In the genomic region with DNA sequence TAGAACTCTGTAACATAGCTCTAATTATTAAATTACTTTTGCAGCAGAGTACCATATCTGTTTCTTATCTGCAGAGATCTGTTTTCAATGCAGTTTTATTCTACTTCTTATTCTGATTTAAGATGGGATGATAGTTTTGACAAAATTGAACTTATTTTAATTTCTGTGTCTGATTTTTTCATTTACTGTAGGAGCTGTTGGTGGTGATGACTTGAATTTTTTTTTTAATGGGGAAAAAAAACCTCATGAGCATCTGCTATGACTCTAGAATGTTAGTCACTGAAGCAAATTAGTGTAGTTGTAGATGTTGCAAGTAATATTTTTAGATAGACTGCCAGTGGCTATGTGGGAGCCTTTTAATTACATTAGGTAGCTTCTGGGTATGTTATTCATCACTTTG, we compare ENCODE assay signal across 32 cellular contexts. TPM values are rescaled to one million over a fixed set of nuclear protein-coding genes. Genes with fewer than 3 reads are reported as not detected.
DNase-seq lines count a peak whose midpoint lies in the region; ATAC-seq and TF ChIP-seq lines count a peak whose summit lies in the region.
"Had no signal": no experiment of that assay in that cellular context is flagged by ENCODE, and none has a peak within 500 bp of the region (broad histone marks: within the 10 kb centered on the region; RNA-seq: fewer than 3 reads in every experiment).

No MANE protein-coding gene starts in this region.

- H3K36me3 Mint-ChIP-seq in MCF 10A (ENCODE audit: insufficient read depth, unreplicated experiment), result peaks cover 14% of the 10 kb centered on the region
- H3K36me3 Mint-ChIP-seq: neural progenitor cell had no signal

- no TSS peak for BruUV-seq in MCF 10A (replicated peaks; lab: Mats Ljungman, UMichigan)

- ATAC-seq in HG03025 (IDR thresholded peaks at IDR 0.05; ENCODE audit: low FRiP score, unreplicated experiment) (no peak), HG03442 (IDR thresholded peaks at IDR 0.05; ENCODE audit: unreplicated experiment) (no peak)
- ATAC-seq: activated CD8-positive, alpha-beta T cell treated with anti-CD3 and anti-CD28 coated beads, Interleukin-2, amount 10 ng/mL, durations not matched to agents 7 days and 5 days; left ventricle myocardium superior; upper lobe of right lung had no signal

- H3K4me3 Mint-ChIP-seq in MCF 10A (ENCODE audit: unreplicated experiment), result no peak overlapping the region
- H3K4me3 Mint-ChIP-seq: activated CD8-positive, alpha-beta T cell treated with anti-CD3 and anti-CD28 coated beads, Interleukin-2, amount 10 ng/mL, durations not matched to agents 7 days and 5 days; activated naive CD8-positive, alpha-beta T cell; CD4-positive, alpha-beta T cell; neural progenitor cell had no signal

- peak overlapping the region; percentile 31 for H3K27ac Mint-ChIP-seq in MCF 10A (ENCODE audit: low read depth, unreplicated experiment)
- H3K27ac Mint-ChIP-seq: activated CD8-positive, alpha-beta T cell treated with anti-CD3 and anti-CD28 coated beads, Interleukin-2, amount 10 ng/mL, durations not matched to agents 7 days and 5 days; activated naive CD8-positive, alpha-beta T cell; CD4-positive, alpha-beta T cell; neural progenitor cell had no signal

- TF ChIP-seq CTCF in MCF 10A (IDR thresholded peaks at IDR 0.05; ENCODE audit: unreplicated experiment) (no peak), breast epithelium (IDR thresholded peaks at IDR 0.05) (no peak)

- H3K27ac ChIP-seq in breast epithelium, result no peak overlapping the region
- H3K27ac ChIP-seq: neural progenitor cell, parathyroid adenoma, right atrium auricular region, suprapubic skin, upper lobe of right lung, VCaP had no signal

- DNase-seq in MCF 10A (ENCODE audit: unreplicated experiment) (no peak), breast epithelium (ENCODE audit: low spot score in 2 of 2) (no peak), RPMI7951 (ENCODE audit: low read depth) (peak; percentile 1), fibroblast of peridontal ligament (ENCODE audit: extremely low read depth) (peak; percentile 24), germinal center (ENCODE audit: low spot score) (no peak), SKM-1 treated with dmso at 0.1 percent for 144 hours (lab: John Stamatoyannopoulos, UW; ENCODE audit: unreplicated experiment) (no peak)
- DNase-seq: activated CD4-positive, alpha-beta T cell treated with anti-CD3 and anti-CD28 coated beads for 4 hours; activated CD8-positive, alpha-beta T cell treated with anti-CD3 and anti-CD28 coated beads, Interleukin-2, amount 10 ng/mL, durations not matched to agents 7 days and 5 days; anterior cingulate cortex; CD4-positive, alpha-beta T cell; H7; left ventricle myocardium superior; MG63; NCI-H1417; NCI-H2081 treated with DMSO at 0.1 percent for 48 hours; NCI-H345; NCI-H69; SHP77; stimulated activated naive CD4-positive, alpha-beta T cell treated with Interleukin-2 at 50 U/mL for 16 hours; SW 1271; T-helper 9 cell; upper lobe of right lung had no signal

- no peaks in the 10 kb centered on the region for H3K27me3 ChIP-seq in breast epithelium
- H3K27me3 ChIP-seq: MG63, neural progenitor cell, right atrium auricular region, suprapubic skin, upper lobe of right lung had no signal

- CTCF ChIA-PET in MCF 10A (lab: Yijun Ruan, JAX), result interaction anchor here (0.6 to 2.1 kb wide), 3 partner anchors 10 to 30 kb away, joined by 3 to 6 read pairs (median 3); no protein-coding TSS in a partner anchor

- no peak for TF ChIP-seq POLR2A in breast epithelium (IDR thresholded peaks at IDR 0.05)

- H3K4me1 Mint-ChIP-seq in MCF 10A (ENCODE audit: insufficient read depth, unreplicated experiment), result peaks cover 3% of the 10 kb centered on the region

- no peak overlapping the region for H3K4me3 ChIP-seq in breast epithelium
- H3K4me3 ChIP-seq: MG63, neural progenitor cell, right atrium auricular region, smooth muscle cell, suprapubic skin, upper lobe of right lung had no signal

- POLR2A ChIA-PET in MCF 10A (lab: Yijun Ruan, JAX), result interaction anchor here (0.6 to 1.1 kb wide), 3 partner anchors 14 to 94 kb away, joined by 3 to 5 read pairs (median 5); no protein-coding TSS in a partner anchor

- H3K9me3 ChIP-seq in breast epithelium, result no peaks in the 10 kb centered on the region
- H3K9me3 ChIP-seq: MG63, right atrium auricular region, suprapubic skin, upper lobe of right lung had no signal

- peaks cover 3% of the 10 kb centered on the region for H3K36me3 ChIP-seq in breast epithelium

- H3K27me3 Mint-ChIP-seq in MCF 10A (ENCODE audit: insufficient read depth, unreplicated experiment), result no peaks in the 10 kb centered on the region
- H3K27me3 Mint-ChIP-seq: activated naive CD8-positive, alpha-beta T cell; CD4-positive, alpha-beta T cell had no signal

- no peaks in the 10 kb centered on the region for H3K9me3 Mint-ChIP-seq in MCF 10A (ENCODE audit: unreplicated experiment)
- H3K9me3 Mint-ChIP-seq: activated T-helper 2 cell treated with anti-CD3 and anti-CD28 coated beads, Interferon-gamma antibody, Interleukin-2, Interleukin-4, amounts not matched to agents 10 μg/mL and 5 μg/mL and 100 μg/mL, durations not matched to agents 14 hours and 24 hours and 36 hours; CD4-positive, alpha-beta T cell; neural progenitor cell had no signal

- intact Hi-C loops in MCF 10A (cut with micrococcal nuclease) (no loop called here), breast epithelium (cut with DNase I; ENCODE audit: low total_unique reads) (no loop called here)

- H3K4me1 ChIP-seq in breast epithelium, result no peaks in the 10 kb centered on the region
- H3K4me1 ChIP-seq: right atrium auricular region, suprapubic skin, upper lobe of right lung had no signal

RNA-seq across cellular contexts. Expression of a gene that starts 23.4 kb away (rescaled TPM):
- total RNA-seq in MCF 10A (2022), result 72.5 and 86.9 TPM in 2 replicates
- 10 to 100 TPM; 46.1 to 84.0 (median 70.8) TPM for total RNA-seq in breast epithelium
- 39.3 and 48.4 TPM in 2 replicates for total RNA-seq in RPMI7951 (2014; rRNA removed; shearing (Covaris generic))

RNA-seq across cellular contexts. Expression of a gene that starts 53.2 kb away (rescaled TPM):
- total RNA-seq in MCF 10A (2022) (27.2 and 30.1 TPM in 2 replicates), breast epithelium (10 to 100 TPM; 23.0 to 27.4 (median 23.9) TPM)
- 20.3 and 25.5 TPM in 2 replicates for total RNA-seq in RPMI7951 (2014; rRNA removed; shearing (Covaris generic))

Comparison
In these comparisons a context has a peak if more than half of its experiments do, and no peak if none do; other contexts are left out.
1. DNase-seq: peak in RPMI7951 (single experiment) and fibroblast of peridontal ligament (single experiment); none in MCF 10A (single experiment), breast epithelium (0 of 2), germinal center (single experiment) and SKM-1 treated with dmso at 0.1 percent for 144 hours (single experiment).